In genomic region chr3:15205934-15206661, GRCh38 we compare ENCODE assay signal across 8 cellular contexts. TPM values are rescaled to one million over a fixed set of nuclear protein-coding genes. Genes with fewer than 3 reads are reported as not detected.
DNase-seq lines count a peak whose midpoint lies in the region; ATAC-seq and TF ChIP-seq lines count a peak whose summit lies in the region.

CAPN7 (plus strand) TSS chr3:15206246; CDS start chr3:15206496, 250 bp downstream.

- ATAC-seq in GM21528 (IDR thresholded peaks at IDR 0.05; ENCODE audit: low FRiP score, unreplicated experiment), result peak; percentile 89

- peak within 1 kb of the TSS; percentile 91 for H2AFZ ChIP-seq in neural cell (ENCODE audit: low read depth, low read length)

- peak within 1 kb of the TSS; percentile 90 for H3K9ac ChIP-seq in neural cell (ENCODE audit: low read length)
- H3K9ac ChIP-seq in subcutaneous abdominal adipose tissue (ENCODE audit: low read length in 5 of 5), result peak within 1 kb of the TSS; percentile 94 to 98 (median 98)

- peaks cover 0 to 43% (median 32%) of the 10 kb centered on the region in 5 donors for H3K4me1 ChIP-seq in subcutaneous abdominal adipose tissue (ENCODE audit: control insufficient read depth in 5 of 5, insufficient read depth in 5 of 5, low read length in 5 of 5)

- H3K4me3 ChIP-seq in neural cell (ENCODE audit: low read length), result peak within 1 kb of the TSS; percentile 96
- peak within 1 kb of the TSS; percentile 88 to 96 (median 95) for H3K4me3 ChIP-seq in subcutaneous abdominal adipose tissue (ENCODE audit: low read depth in 1 of 5, low read length in 5 of 5)

- peaks cover 30% of the 10 kb centered on the region for H3K79me2 ChIP-seq in neural cell (replicated peaks; ENCODE audit: insufficient read depth, low read length)

- no peaks in the 10 kb centered on the region for H3K9me2 ChIP-seq in neural cell (ENCODE audit: insufficient read depth, low read length)

- peak; percentile 77 for DNase-seq in COLO829 (ENCODE audit: low spot score)
- DNase-seq in activated T-cell treated with anti-CD3 and anti-CD28 coated beads for 1 hour (ENCODE audit: low read depth), result peak; percentile 94
- DNase-seq in fibroblast of gingiva (ENCODE audit: low read depth), result peak; percentile 92
- no peak for DNase-seq in NCI-H526 treated with DMSO at 0.1 percent for 48 hours (lab: John Stamatoyannopoulos, UW)

- H3K27ac ChIP-seq in neural cell (ENCODE audit: low read length) (peak within 1 kb of the TSS; percentile 78), subcutaneous abdominal adipose tissue (ENCODE audit: low read depth, low read length) (peak within 1 kb of the TSS; percentile 94)

- H3K36me3 ChIP-seq in neural cell (ENCODE audit: insufficient read depth, low read length) (no peaks in the 10 kb centered on the region), subcutaneous abdominal adipose tissue (ENCODE audit: control insufficient read depth in 5 of 5, insufficient read depth in 5 of 5, low read length in 5 of 5) (peaks cover 0 to 3% (median 2%) of the 10 kb centered on the region in 5 donors)

- H4K20me1 ChIP-seq in neural cell (ENCODE audit: insufficient read depth), result no peaks in the 10 kb centered on the region

- H3F3A ChIP-seq in neural cell (ENCODE audit: insufficient read depth, low read length, poor library complexity, severe bottlenecking), result no peaks in the 10 kb centered on the region

- TF ChIP-seq EP300 in Ishikawa (IDR thresholded peaks at IDR 0.05; ENCODE audit: borderline replicate concordance) (0 out of 2 replicates have a peak, but pooled peaks have one; percentile 25), neural cell (conservative IDR thresholded peaks at IDR 0.05; ENCODE audit: poor library complexity, severe bottlenecking) (peak; percentile 64)

- H3K27me3 ChIP-seq in neural cell (ENCODE audit: insufficient read depth, low read depth, low read length) (no peaks in the 10 kb centered on the region), subcutaneous abdominal adipose tissue (ENCODE audit: control insufficient read depth in 5 of 5, insufficient read depth in 4 of 5, low read length in 5 of 5) (no peaks in the 10 kb centered on the region)

- TF ChIP-seq RAD21 in Ishikawa (IDR thresholded peaks at IDR 0.05; ENCODE audit: low read depth), result no peak
- TF ChIP-seq RAD21 in neural cell (conservative IDR thresholded peaks at IDR 0.05), result peak; percentile 46

- TF ChIP-seq CTCF in neural cell (IDR thresholded peaks at IDR 0.05; ENCODE audit: poor library complexity, severe bottlenecking), result peak; percentile 72

- peak within 1 kb of the TSS; percentile 89 for H3K4me2 ChIP-seq in neural cell (ENCODE audit: low read length)

- no peaks in the 10 kb centered on the region for H3K9me3 ChIP-seq in neural cell (ENCODE audit: low read length)
- no peaks in the 10 kb centered on the region for H3K9me3 ChIP-seq in subcutaneous abdominal adipose tissue (ENCODE audit: control insufficient read depth in 5 of 5, low read length in 5 of 5)

TF ChIP-seq in Ishikawa, 13 proteins besides CTCF, POLR2A, EP300 and RAD21 (continues in another document):
- TF ChIP-seq CREB1 (IDR thresholded peaks at IDR 0.05; ENCODE audit: low read depth), result no peak
- 0 out of 2 replicates have a peak, but pooled peaks have one; percentile 21 for TF ChIP-seq REST (IDR thresholded peaks at IDR 0.05; ENCODE audit: low read depth)
- peak; percentile 69 for TF ChIP-seq TAF1 (IDR thresholded peaks at IDR 0.05; ENCODE audit: low read depth)
- TF ChIP-seq MAX (IDR thresholded peaks at IDR 0.05), result peak; percentile 97
- no peak for TF ChIP-seq FOXM1 (IDR thresholded peaks at IDR 0.05; ENCODE audit: borderline replicate concordance, low read depth)
- TF ChIP-seq CEBPB (IDR thresholded peaks at IDR 0.05), result no peak
- TF ChIP-seq EGR1 (IDR thresholded peaks at IDR 0.05), result peak; percentile 91
- peak; percentile 97 for TF ChIP-seq USF1 (IDR thresholded peaks at IDR 0.05)
- TF ChIP-seq NFIC (IDR thresholded peaks at IDR 0.05), result 0 out of 2 replicates have a peak, but pooled peaks have one; percentile 11
- peak; percentile 82 for TF ChIP-seq YY1 (IDR thresholded peaks at IDR 0.05; ENCODE audit: low read depth)

TF ChIP-seq in neural cell, 6 proteins besides CTCF, POLR2A, EP300 and RAD21:
- TF ChIP-seq POLR2AphosphoS5 (IDR thresholded peaks at IDR 0.05) (peak; percentile 82), MXI1 (conservative IDR thresholded peaks at IDR 0.05; ENCODE audit: poor library complexity, severe bottlenecking) (peak; percentile 71), EZH2 (IDR thresholded peaks at IDR 0.05; ENCODE audit: borderline replicate concordance, insufficient read depth, low read length, poor library complexity, severe bottlenecking) (no peak), SMC3 (conservative IDR thresholded peaks at IDR 0.05; ENCODE audit: poor library complexity) (peak; percentile 64), TAF1 (IDR thresholded peaks at IDR 0.05; ENCODE audit: low read depth) (peak; percentile 50), REST (IDR thresholded peaks at IDR 0.05; ENCODE audit: borderline replicate concordance) (no peak)
TF ChIP-seq in neural cell: peak in this region for 4.

RNA-seq across cellular contexts. Expression of gene CAPN7, which starts in this region (rescaled TPM):
- polyA plus RNA-seq in neural cell, result 60.9 and 74.2 TPM in 2 replicates
- 83.3 and 84.5 TPM in 2 replicates for polyA minus RNA-seq in neural cell
